In the genomic region with DNA sequence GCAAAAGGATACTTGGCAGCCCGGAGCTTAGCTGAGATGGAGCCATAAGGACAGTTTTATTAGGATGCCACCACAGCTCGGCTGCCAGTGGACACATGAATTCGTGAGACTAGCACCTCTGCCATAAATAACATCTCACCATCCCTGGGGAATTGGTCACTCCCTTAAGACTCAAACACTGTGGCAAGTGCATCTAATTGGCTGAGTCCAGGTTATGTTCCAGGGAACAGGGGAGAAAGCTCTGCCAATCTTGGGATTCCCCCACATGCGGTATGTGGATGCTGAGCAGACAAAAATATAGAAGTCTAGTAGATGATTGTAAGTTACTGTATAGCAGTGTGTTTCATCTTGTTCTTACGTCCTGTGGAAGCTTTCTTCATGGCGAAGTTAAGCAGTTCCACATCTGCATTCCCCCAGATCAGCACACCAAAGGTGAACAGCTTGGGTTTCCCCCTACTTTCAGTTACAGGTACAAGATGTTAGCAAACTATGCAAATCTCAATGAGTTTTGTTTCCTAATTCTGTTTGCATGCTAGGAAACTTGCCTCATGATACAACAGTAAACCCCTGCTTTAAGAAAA, we compare ENCODE assay signal across 10 cellular contexts.
A peak's percentile ranks its signal among the peaks of the same experiment; 100 is the strongest.
DNase-seq lines count a peak whose midpoint lies in the region; ATAC-seq and TF ChIP-seq lines count a peak whose summit lies in the region.
"Had no signal": no experiment of that assay in that cellular context is flagged by ENCODE, and none has a peak within 500 bp of the region (broad histone marks: within the 10 kb centered on the region; RNA-seq: fewer than 3 reads in every experiment).

No MANE protein-coding gene starts in this region.

- peak; percentile 41 for ATAC-seq in stimulated activated naive CD8-positive, alpha-beta T cell treated with anti-CD3 and anti-CD28 coated beads, Interleukin-15, amount 100 ng/mL, for 72 hours
- no peak for ATAC-seq in stimulated activated naive CD8-positive, alpha-beta T cell treated with anti-CD3 and anti-CD28 coated beads, Interleukin-15, Interleukin-2, amounts not matched to agents 100 U/mL and 50 U/mL, for 24 hours
- ATAC-seq in HG02678 (IDR thresholded peaks at IDR 0.05; ENCODE audit: unreplicated experiment), result peak; percentile 80

- H3K27ac ChIP-seq in KOPT-K1 (ENCODE audit: low read depth, low read length, poor library complexity, severe bottlenecking), result peak overlapping the region; percentile 95
- H3K27ac ChIP-seq in prostate gland, result no peak overlapping the region
- H3K27ac ChIP-seq: C4-2B had no signal

- H3K27ac Mint-ChIP-seq in stimulated activated naive CD8-positive, alpha-beta T cell treated with anti-CD3 and anti-CD28 coated beads, Interleukin-15, amount 100 ng/mL, for 72 hours, result peak overlapping the region in 1 of 2 donors; percentile 12
- H3K27ac Mint-ChIP-seq in HFFc6, result no peak overlapping the region
- H3K27ac Mint-ChIP-seq in progenitor cell of endocrine pancreas, result no peak overlapping the region

- no peaks in the 10 kb centered on the region for H3K27me3 ChIP-seq in prostate gland (replicated peaks; ENCODE audit: insufficient read depth)

- no peaks in the 10 kb centered on the region for H3K9me3 ChIP-seq in KOPT-K1 (ENCODE audit: insufficient read depth, low read length, poor library complexity, severe bottlenecking)
- no peaks in the 10 kb centered on the region for H3K9me3 ChIP-seq in prostate gland

- H3K27me3 Mint-ChIP-seq in stimulated activated naive CD8-positive, alpha-beta T cell treated with anti-CD3 and anti-CD28 coated beads, Interleukin-15, amount 100 ng/mL, for 72 hours, result no peaks in the 10 kb centered on the region
- no peaks in the 10 kb centered on the region; the same call in 1 of the 2 replicates for H3K27me3 Mint-ChIP-seq in HFFc6 (ENCODE audit: insufficient read depth)
- no peaks in the 10 kb centered on the region for H3K27me3 Mint-ChIP-seq in progenitor cell of endocrine pancreas

- no peaks in the 10 kb centered on the region for H3K9me3 Mint-ChIP-seq in stimulated activated naive CD8-positive, alpha-beta T cell treated with anti-CD3 and anti-CD28 coated beads, Interleukin-15, amount 100 ng/mL, for 72 hours
- no peaks in the 10 kb centered on the region for H3K9me3 Mint-ChIP-seq in HFFc6
- no peaks in the 10 kb centered on the region for H3K9me3 Mint-ChIP-seq in progenitor cell of endocrine pancreas (ENCODE audit: low read depth)

- peak overlapping the region in 1 of 2 donors; percentile 27 for H3K4me3 Mint-ChIP-seq in stimulated activated naive CD8-positive, alpha-beta T cell treated with anti-CD3 and anti-CD28 coated beads, Interleukin-15, amount 100 ng/mL, for 72 hours
- H3K4me3 Mint-ChIP-seq in HFFc6, result no peak overlapping the region
- H3K4me3 Mint-ChIP-seq in progenitor cell of endocrine pancreas (ENCODE audit: low read depth), result no peak overlapping the region

- H3K4me1 ChIP-seq in prostate gland (replicated peaks), result no peaks in the 10 kb centered on the region

- peaks cover 60% of the 10 kb centered on the region for H3K4me1 Mint-ChIP-seq in stimulated activated naive CD8-positive, alpha-beta T cell treated with anti-CD3 and anti-CD28 coated beads, Interleukin-15, amount 100 ng/mL, for 72 hours
- H3K4me1 Mint-ChIP-seq in HFFc6 (ENCODE audit: low read depth), result peaks cover 15% of the 10 kb centered on the region
- H3K4me1 Mint-ChIP-seq in progenitor cell of endocrine pancreas (ENCODE audit: low read depth), result peaks cover 28% of the 10 kb centered on the region

- H3K36me3 Mint-ChIP-seq in HFFc6 (ENCODE audit: low read depth) (peaks cover 4% of the 10 kb centered on the region; the same call in 1 of the 2 replicates), progenitor cell of endocrine pancreas (ENCODE audit: insufficient read depth) (peaks cover 5% of the 10 kb centered on the region)

- H3K36me3 ChIP-seq in KOPT-K1 (ENCODE audit: insufficient read depth, low read length), result no peaks in the 10 kb centered on the region
- H3K36me3 ChIP-seq in prostate gland, result no peaks in the 10 kb centered on the region

- TF ChIP-seq POLR2A in prostate gland (IDR thresholded peaks at IDR 0.05), result no peak

- intact Hi-C loops in prostate gland (cut with DNase I), result no loop called here

- DNase-seq in stimulated activated naive CD8-positive, alpha-beta T cell treated with anti-CD3 and anti-CD28 coated beads, Interleukin-15, amount 100 ng/mL, for 72 hours, result no peak
- no peak for DNase-seq in stimulated activated naive CD8-positive, alpha-beta T cell treated with anti-CD3 and anti-CD28 coated beads, Interleukin-15, Interleukin-2, amounts not matched to agents 100 U/mL and 50 U/mL, for 24 hours
- DNase-seq in prostate gland (ENCODE audit: low spot score) (no peak), NCI-H2227 treated with DMSO at 0.1 percent for 48 hours (lab: John Stamatoyannopoulos, UW) (no peak), HFFc6 (no peak), progenitor cell of endocrine pancreas (ENCODE audit: low spot score, unreplicated experiment) (no peak)
- DNase-seq: SIG-M5 had no signal

- TF ChIP-seq CTCF in prostate gland (IDR thresholded peaks at IDR 0.05) (no peak), HFFc6 (IDR thresholded peaks at IDR 0.05) (no peak), progenitor cell of endocrine pancreas (IDR thresholded peaks at IDR 0.05; ENCODE audit: unreplicated experiment) (no peak)

- H3K4me3 ChIP-seq in prostate gland, result no peak overlapping the region

- 70% methylated on average over 6 of the region's 6 CpGs for WGBS in prostate gland
